ENCODE assay signal across 5 cellular contexts in the genomic region with DNA sequence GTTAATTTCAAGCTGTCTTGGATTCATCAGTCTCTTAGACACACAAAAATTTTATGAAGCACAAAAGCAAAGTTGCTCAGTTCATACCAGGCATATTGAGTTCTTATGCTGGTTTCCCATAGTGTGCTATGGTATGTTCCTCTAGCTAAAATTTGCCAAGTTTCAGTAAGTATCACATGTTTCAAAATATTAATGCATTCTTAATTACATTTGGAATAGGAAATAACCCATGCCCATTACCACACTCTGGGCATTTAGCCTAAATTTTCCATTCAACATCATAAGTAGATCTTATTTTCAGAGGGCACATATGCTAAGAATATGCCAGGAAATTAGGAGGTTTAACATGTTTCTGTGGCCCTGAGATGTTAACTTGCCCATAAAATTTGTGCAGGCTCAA.
"Had no signal": no experiment of that assay in that cellular context is flagged by ENCODE, and none has a peak within 500 bp of the region (broad histone marks: within the 10 kb centered on the region; RNA-seq: fewer than 3 reads in every experiment).

No MANE protein-coding gene starts in this region.

- H3K27ac ChIP-seq: HL-60 had no signal

- H3K4me2 ChIP-seq: GM23338 had no signal

- H3K4me3 ChIP-seq: GM23338 had no signal

- DNase-seq: H9, HCEC 1CT, KBM-7 had no signal
